Comparison of ENCODE assay signal across 23 cellular contexts in the genomic region with DNA sequence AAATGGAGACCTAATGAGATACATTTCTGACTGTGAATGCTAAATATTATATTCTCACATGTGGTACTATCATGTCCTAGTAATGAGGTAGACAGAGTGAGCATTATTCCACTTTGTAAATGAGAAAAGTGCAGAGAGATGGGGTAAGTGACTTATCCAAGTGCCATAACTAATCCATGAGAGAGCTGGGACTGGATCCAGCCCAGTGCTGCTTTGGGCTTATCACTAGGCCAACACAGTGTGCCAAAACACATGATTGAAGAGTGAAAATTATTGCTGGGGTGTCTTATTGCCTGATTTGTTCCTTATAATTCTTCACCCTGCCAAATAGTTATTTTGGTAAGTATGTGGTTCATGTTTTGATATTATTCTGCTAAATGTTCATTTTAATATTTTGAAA.
DNase-seq lines count a peak whose midpoint lies in the region; ATAC-seq and TF ChIP-seq lines count a peak whose summit lies in the region.
"Had no signal": no experiment of that assay in that cellular context is flagged by ENCODE, and none has a peak within 500 bp of the region (broad histone marks: within the 10 kb centered on the region; RNA-seq: fewer than 3 reads in every experiment).

No MANE protein-coding gene starts in this region.

- H3K27ac ChIP-seq in right atrium auricular region = no peak overlapping the region
- H3K27ac ChIP-seq in heart left ventricle = no peak overlapping the region
- no peak overlapping the region for H3K27ac ChIP-seq in left ventricle myocardium inferior (replicated peaks)
- H3K27ac ChIP-seq: A549; BLaER1 treated with 17β-estradiol and CSF1 and Interleukin-3, amounts not matched to agents 10 nM and 100 nM; GM23248 had no signal

- H3K9me3 ChIP-seq in right atrium auricular region (no peaks in the 10 kb centered on the region), heart left ventricle (peaks cover 0 to 17% (median 0%) of the 10 kb centered on the region in 12 donors), left ventricle myocardium inferior (replicated peaks) (peaks cover 19% of the 10 kb centered on the region)
- H3K9me3 ChIP-seq: A549; BLaER1 treated with 17β-estradiol and CSF1 and Interleukin-3, amounts not matched to agents 10 nM and 100 nM; HAP-1 had no signal

- DNase-seq in Right ventricle myocardium superior (peak; percentile 63), right atrium auricular region (ENCODE audit: low spot score) (no peak), heart left ventricle (peak in 3 of 5 donors; percentile 25 to 58 (median 50)), left ventricle myocardium inferior (peak; percentile 47), NCI-H2029 (lab: John Stamatoyannopoulos, UW) (no peak), T-helper 1 cell (no peak)
- DNase-seq in activated CD4-positive, alpha-beta T cell treated with anti-CD3 and anti-CD28 coated beads for 4 hours = no peak
- DNase-seq: 8988T; ACHN; AML-193; BE2C; CD4-positive, alpha-beta T cell; CD8-positive, alpha-beta memory T cell; DMS 273 treated with DMSO at 0.1 percent for 48 hours; DMS79; EL; GDM1; GM23248; HFFc6 had no signal

- intact Hi-C loops in Right ventricle myocardium superior (cut with DNase I) = no loop called here
- intact Hi-C loops in heart left ventricle (cut with DNase I) = no loop called here
- intact Hi-C loops in left ventricle myocardium inferior (cut with micrococcal nuclease) = no loop called here

- TF ChIP-seq CTCF in right atrium auricular region (IDR thresholded peaks at IDR 0.05) (no peak), heart left ventricle (IDR thresholded peaks at IDR 0.05) (no peak), left ventricle myocardium inferior (IDR thresholded peaks at IDR 0.05; ENCODE audit: borderline replicate concordance) (no peak)

- H3K27me3 ChIP-seq in right atrium auricular region (no peaks in the 10 kb centered on the region), heart left ventricle (no peaks in the 10 kb centered on the region), left ventricle myocardium inferior (ENCODE audit: low read depth) (no peaks in the 10 kb centered on the region)
- H3K27me3 ChIP-seq: BE2C; BLaER1 treated with 17β-estradiol and CSF1 and Interleukin-3, amounts not matched to agents 10 nM and 100 nM had no signal

- H3K4me1 ChIP-seq in right atrium auricular region (peaks cover 0 to 10% of the 10 kb centered on the region in 2 donors), heart left ventricle (peaks cover 0 to 4% (median 0%) of the 10 kb centered on the region in 12 donors), left ventricle myocardium inferior (peaks cover 15% of the 10 kb centered on the region)
- H3K4me1 ChIP-seq: A549; BLaER1 treated with 17β-estradiol and CSF1 and Interleukin-3, amounts not matched to agents 10 nM and 100 nM; HAP-1 had no signal

- no peak overlapping the region for H3K4me3 ChIP-seq in right atrium auricular region
- H3K4me3 ChIP-seq in heart left ventricle = no peak overlapping the region
- no peak overlapping the region for H3K4me3 ChIP-seq in left ventricle myocardium inferior
- H3K4me3 ChIP-seq: A549; BLaER1 treated with 17β-estradiol and CSF1 and Interleukin-3, amounts not matched to agents 10 nM and 100 nM; GM12878; GM23248; HAP-1 had no signal

- no peaks in the 10 kb centered on the region for H3K36me3 ChIP-seq in right atrium auricular region
- H3K36me3 ChIP-seq in heart left ventricle = no peaks in the 10 kb centered on the region
- no peaks in the 10 kb centered on the region for H3K36me3 ChIP-seq in left ventricle myocardium inferior
- H3K36me3 ChIP-seq: BE2C; BLaER1 treated with 17β-estradiol and CSF1 and Interleukin-3, amounts not matched to agents 10 nM and 100 nM; HAP-1 had no signal

- TF ChIP-seq POLR2A in heart left ventricle (IDR thresholded peaks at IDR 0.05) = no peak

- peak; percentile 91 for ATAC-seq in Right ventricle myocardium superior (ENCODE audit: poor library complexity)
- ATAC-seq in heart left ventricle = peak; percentile 61 to 82 (median 72)
- ATAC-seq: A549, GM12878 had no signal

Comparison
In these comparisons a context has a peak if more than half of its experiments do, and no peak if none do; other contexts are left out.
1. DNase-seq: peak in Right ventricle myocardium superior (single experiment), heart left ventricle (3 of 5) and left ventricle myocardium inferior (single experiment); none in right atrium auricular region (single experiment), NCI-H2029 (single experiment), T-helper 1 cell (0 of 5) and activated CD4-positive, alpha-beta T cell treated with anti-CD3 and anti-CD28 coated beads for 4 hours (0 of 2).